ENCODE assay signal across 17 cellular contexts in genomic region chr19:31353826-31354225, GRCh38. TPM values are rescaled to one million over a fixed set of nuclear protein-coding genes. Genes with fewer than 3 reads are reported as not detected.
DNase-seq lines count a peak whose midpoint lies in the region; ATAC-seq and TF ChIP-seq lines count a peak whose summit lies in the region.
"Had no signal": no experiment of that assay in that cellular context is flagged by ENCODE, and none has a peak within 500 bp of the region (broad histone marks: within the 10 kb centered on the region; RNA-seq: fewer than 3 reads in every experiment).

No MANE protein-coding gene starts in this region.

- H3K9me1 ChIP-seq in IMR-90 (ENCODE audit: insufficient read depth, low read length): peaks cover 8% of the 10 kb centered on the region

- no peak for DNase-seq in CD8-positive, alpha-beta memory T cell
- no peak for DNase-seq in IMR-90
- no peak for DNase-seq in osteocyte (ENCODE audit: extremely low spot score, unreplicated experiment)
- no peak for DNase-seq in NCI-H1417 (lab: John Stamatoyannopoulos, UW)
- DNase-seq in NCI-H446 (lab: John Stamatoyannopoulos, UW): no peak
- no peak for DNase-seq in NCI-H524 treated with DMSO at 0.1 percent for 48 hours (lab: John Stamatoyannopoulos, UW)
- DNase-seq: activated gamma-delta T cell treated with Interleukin-2 at 50 U/mL for 16 hours; aorta; cortex of kidney; DMS153; midbrain; NCI-H2081; posterior cingulate gyrus; stimulated activated CD4-positive, alpha-beta T cell treated with anti-CD3 and anti-CD28 coated beads, Interleukin-15, amount 100 ng/mL, for 24 hours had no signal

- H3K4me3 ChIP-seq in CD8-positive, alpha-beta memory T cell (ENCODE audit: low read length): no peak overlapping the region
- H3K4me3 ChIP-seq in IMR-90 (ENCODE audit: insufficient read depth, low read depth, low read length): no peak overlapping the region
- H3K4me3 ChIP-seq in iPS-18a (ENCODE audit: low read length): peak overlapping the region; percentile 76

- no peak overlapping the region for H4K5ac ChIP-seq in IMR-90 (ENCODE audit: low read depth, low read length)

- H3K9me3 ChIP-seq in CD8-positive, alpha-beta memory T cell (ENCODE audit: low read length): no peaks in the 10 kb centered on the region
- H3K9me3 ChIP-seq in IMR-90 (ENCODE audit: control insufficient read depth, insufficient read depth, low read length) (no peaks in the 10 kb centered on the region), iPS-18a (ENCODE audit: control insufficient read depth, low read depth, low read length) (no peaks in the 10 kb centered on the region)
- H3K9me3 ChIP-seq: SK-N-SH had no signal

- no peaks in the 10 kb centered on the region for H3K9me3 Mint-ChIP-seq in CD8-positive, alpha-beta memory T cell
- H3K9me3 Mint-ChIP-seq in osteocyte (ENCODE audit: unreplicated experiment): no peaks in the 10 kb centered on the region

- no peak for TF ChIP-seq RAD21 in IMR-90 (IDR thresholded peaks at IDR 0.05; ENCODE audit: low read length)

- no peak overlapping the region for H3K4ac ChIP-seq in IMR-90 (ENCODE audit: low read depth, low read length)

- peaks cover 69% of the 10 kb centered on the region for H3K27me3 ChIP-seq in CD8-positive, alpha-beta memory T cell (ENCODE audit: insufficient read depth, low read length, poor library complexity, severe bottlenecking)
- no peaks in the 10 kb centered on the region for H3K27me3 ChIP-seq in IMR-90 (ENCODE audit: control insufficient read depth, insufficient read depth, low read length)
- H3K27me3 ChIP-seq in iPS-18a (ENCODE audit: control insufficient read depth, insufficient read depth, low read length): peaks cover 80% of the 10 kb centered on the region

- H2AFZ ChIP-seq in IMR-90 (replicated peaks; ENCODE audit: low read length, poor library complexity): no peak overlapping the region

- no peak for TF ChIP-seq POLR2A in IMR-90 (IDR thresholded peaks at IDR 0.05; ENCODE audit: low read depth, low read length)

- TF ChIP-seq CTCF in IMR-90 (conservative IDR thresholded peaks at IDR 0.05; ENCODE audit: low read depth, low read length) (no peak), osteocyte (IDR thresholded peaks at IDR 0.05) (no peak)

- H3K14ac ChIP-seq in IMR-90 (replicated peaks; ENCODE audit: low read depth, low read length): no peak overlapping the region

- H3K9ac ChIP-seq in IMR-90 (ENCODE audit: low read depth, low read length): no peak overlapping the region
- H3K9ac ChIP-seq in iPS-18a (ENCODE audit: low read length): no peak overlapping the region
- H3K9ac ChIP-seq: SK-N-SH had no signal

- intact Hi-C loops in IMR-90 (cut with micrococcal nuclease): loop anchor here (5.0 kb wide), 2 partner anchors 193 to 672 kb away; no protein-coding TSS in a partner anchor

- dilution Hi-C loops in IMR-90 (cut with HindIII; ENCODE audit: low sequenced_read_pairs, unreplicated experiment): no loop called here

- in situ Hi-C loops in IMR-90 (cut with MboI; ENCODE audit: low sequenced_read_pairs): no loop called here

- no peak overlapping the region for H2BK15ac ChIP-seq in IMR-90 (ENCODE audit: low read depth, low read length)

- no peak overlapping the region for H2BK20ac ChIP-seq in IMR-90 (ENCODE audit: low read depth, low read length)

- H4K8ac ChIP-seq in IMR-90 (ENCODE audit: low read depth in 2 of 2, low read length in 2 of 2): no peak overlapping the region

- peak overlapping the region in 4 of 7 donors; percentile 1 to 92 (median 27) for H3K4me3 Mint-ChIP-seq in CD8-positive, alpha-beta memory T cell
- H3K4me3 Mint-ChIP-seq in osteocyte (ENCODE audit: unreplicated experiment): peak overlapping the region; percentile 2

- H3K79me1 ChIP-seq in IMR-90 (ENCODE audit: low read depth in 1 of 2, low read length in 2 of 2): peaks cover 30 to 41% of the 10 kb centered on the region in 2 experiments

- peaks cover 0 to 2% (median 0%) of the 10 kb centered on the region in 3 donors for H3K36me3 Mint-ChIP-seq in CD8-positive, alpha-beta memory T cell
- peaks cover 2% of the 10 kb centered on the region for H3K36me3 Mint-ChIP-seq in osteocyte (ENCODE audit: unreplicated experiment)

- H3K4me1 ChIP-seq in CD8-positive, alpha-beta memory T cell (ENCODE audit: insufficient read depth, low read length): peaks cover 4% of the 10 kb centered on the region
- H3K4me1 ChIP-seq in IMR-90 (ENCODE audit: control insufficient read depth, insufficient read depth, low read length) (peaks cover 9% of the 10 kb centered on the region), iPS-18a (ENCODE audit: control insufficient read depth, low read depth, low read length) (peaks cover 44% of the 10 kb centered on the region)

- BruUV-seq in IMR-90 (replicated peaks; lab: Mats Ljungman, UMichigan): no TSS peak

- POLR2A ChIA-PET in CD8-positive, alpha-beta memory T cell (lab: Charles Lee): no interaction called here
- POLR2A ChIA-PET in IMR-90 (lab: Charles Lee; ENCODE audit: unreplicated experiment): no interaction called here

- no peak overlapping the region for H3K27ac ChIP-seq in CD8-positive, alpha-beta memory T cell (ENCODE audit: low read depth, low read length)
- no peak overlapping the region for H3K27ac ChIP-seq in IMR-90 (ENCODE audit: insufficient read depth, low read length)
- no peak overlapping the region for H3K27ac ChIP-seq in iPS-18a (ENCODE audit: low read length)

- H2AK5ac ChIP-seq in IMR-90 (ENCODE audit: low read depth, low read length): no peak overlapping the region

- peaks cover 61 to 75% of the 10 kb centered on the region in 2 donors for H3K27me3 Mint-ChIP-seq in CD8-positive, alpha-beta memory T cell
- H3K27me3 Mint-ChIP-seq in osteocyte (ENCODE audit: unreplicated experiment): peaks cover 61% of the 10 kb centered on the region

- H3K56ac ChIP-seq in IMR-90 (ENCODE audit: extremely low read depth, insufficient read depth, low read length): no peak overlapping the region

- H3K27ac Mint-ChIP-seq in CD8-positive, alpha-beta memory T cell: peak overlapping the region in 2 of 8 donors; percentile 7 to 60
- H3K27ac Mint-ChIP-seq in osteocyte (ENCODE audit: unreplicated experiment): no peak overlapping the region

- no peak overlapping the region for H3K23ac ChIP-seq in IMR-90 (ENCODE audit: low read depth, low read length)

- no peaks in the 10 kb centered on the region for H3K36me3 ChIP-seq in CD8-positive, alpha-beta memory T cell (ENCODE audit: insufficient read depth, low read length)
- no peaks in the 10 kb centered on the region for H3K36me3 ChIP-seq in IMR-90 (ENCODE audit: control insufficient read depth, insufficient read depth, low read length)
- H3K36me3 ChIP-seq in iPS-18a (ENCODE audit: control insufficient read depth, low read depth, low read length): no peaks in the 10 kb centered on the region

- WGBS in IMR-90 (ENCODE audit: extremely low coverage in 2 of 2, insufficient read length in 1 of 2), 2 experiments: 89% methylated on average over 3 of the region's 10 CpGs; no CpG with 5 or more reads in 1 of the 2 experiments

- no peaks in the 10 kb centered on the region for H4K20me1 ChIP-seq in IMR-90 (ENCODE audit: insufficient read depth, low read length)

- no peak overlapping the region for H2BK5ac ChIP-seq in IMR-90 (ENCODE audit: low read depth, low read length, poor library complexity, severe bottlenecking)

- H4K91ac ChIP-seq in IMR-90 (ENCODE audit: insufficient read depth, low read depth, low read length): no peak overlapping the region

- H2AK9ac ChIP-seq in IMR-90 (replicated peaks; ENCODE audit: low read depth, low read length, poor library complexity): peak overlapping the region; percentile 12

- ATAC-seq in IMR-90 (ENCODE audit: low read depth): no peak

- H3K4me2 ChIP-seq in IMR-90 (ENCODE audit: low read depth, low read length): no peak overlapping the region
- H3K4me2 ChIP-seq: SK-N-SH had no signal

- H2BK120ac ChIP-seq in IMR-90 (ENCODE audit: low read depth, low read length): no peak overlapping the region

- peaks cover 36 to 53% (median 43%) of the 10 kb centered on the region in 3 donors for H3K4me1 Mint-ChIP-seq in CD8-positive, alpha-beta memory T cell
- peaks cover 38% of the 10 kb centered on the region for H3K4me1 Mint-ChIP-seq in osteocyte (ENCODE audit: unreplicated experiment)

- H3K18ac ChIP-seq in IMR-90 (ENCODE audit: low read depth, low read length): no peak overlapping the region

- CTCF ChIA-PET in CD8-positive, alpha-beta memory T cell (lab: Charles Lee): interaction anchor here (1.0 kb wide), 1 partner anchor 16 kb away, joined by 3 read pairs; no protein-coding TSS in a partner anchor
- CTCF ChIA-PET in IMR-90 (lab: Yijun Ruan, JAX): interaction anchor here (0.9 to 1.2 kb wide), 3 partner anchors 142 to 671 kb away, joined by 4 to 5 read pairs (median 4); no protein-coding TSS in a partner anchor

TF ChIP-seq in IMR-90, 13 proteins besides CTCF, POLR2A, EP300 and RAD21 (continues in another document):
- no peak for TF ChIP-seq MAFK (IDR thresholded peaks at IDR 0.05; ENCODE audit: low read depth, low read length)
- TF ChIP-seq MAZ (IDR thresholded peaks at IDR 0.05; ENCODE audit: borderline replicate concordance, low read depth, low read length): no peak
- no peak for TF ChIP-seq FOS (IDR thresholded peaks at IDR 0.05; ENCODE audit: low read depth, low read length)
- no peak for TF ChIP-seq RFX5 (IDR thresholded peaks at IDR 0.05; ENCODE audit: low read depth, low read length)
- TF ChIP-seq RCOR1 (IDR thresholded peaks at IDR 0.05; ENCODE audit: insufficient replicate concordance, low read length): no peak
- TF ChIP-seq CEBPB (IDR thresholded peaks at IDR 0.05; ENCODE audit: low read depth, low read length): no peak
- no peak for TF ChIP-seq CHD1 (IDR thresholded peaks at IDR 0.05; ENCODE audit: low read depth, low read length)
- TF ChIP-seq BHLHE40 (IDR thresholded peaks at IDR 0.05; ENCODE audit: low read depth, low read length): no peak
- no peak for TF ChIP-seq USF2 (IDR thresholded peaks at IDR 0.05; ENCODE audit: low read depth, low read length)
- no peak for TF ChIP-seq MXI1 (IDR thresholded peaks at IDR 0.05; ENCODE audit: borderline replicate concordance, low read depth, low read length)
- no peak for TF ChIP-seq NFE2L2 (IDR thresholded peaks at IDR 0.05; ENCODE audit: low read depth, low read length)
- TF ChIP-seq SMC3 (IDR thresholded peaks at IDR 0.05; ENCODE audit: low read depth, low read length): no peak

RNA-seq across cellular contexts. Expression of gene TSHZ3, which starts 4.6 kb away (rescaled TPM):
- under 1 TPM; 0.35 to 0.38 TPM for total RNA-seq in CD8-positive, alpha-beta memory T cell
- 1.1 TPM for polyA plus RNA-seq in CD8-positive, alpha-beta memory T cell
- total RNA-seq in IMR-90 (2012; rRNA removed): 7.8 and 8.1 TPM in 2 replicates
- polyA plus RNA-seq in IMR-90 (2012; rRNA removed): 12.6 and 13.0 TPM in 2 replicates
- polyA plus RNA-seq in IMR-90 (2012; cell fraction: cytosol; rRNA removed): 5.5 and 10.2 TPM in 2 replicates
- polyA plus RNA-seq in IMR-90 (2012; cell fraction: nucleus; rRNA removed; ENCODE audit: low replicate concordance): 29.6 and 33.4 TPM in 2 replicates
- total RNA-seq in osteocyte: 10.7 and 11.9 TPM in 2 replicates
- total RNA-seq: MCF 10A had no signal
